In genomic region chr1:204198978-204199340, GRCh38 we compare ENCODE assay signal across 1 cellular context.
TF ChIP-seq lines count a peak whose summit lies in the region.

No MANE protein-coding gene starts in this region.

TF ChIP-seq in GM23338, 12 proteins besides CTCF, POLR2A, EP300 and RAD21:
- TF ChIP-seq REST (IDR thresholded peaks at IDR 0.05; ENCODE audit: unreplicated experiment) (no peak), JUNB (IDR thresholded peaks at IDR 0.05; ENCODE audit: unreplicated experiment) (no peak), NANOG (IDR thresholded peaks at IDR 0.05; ENCODE audit: borderline replicate concordance) (no peak)
